Comparison of ENCODE assay signal across 31 cellular contexts in the genomic region with DNA sequence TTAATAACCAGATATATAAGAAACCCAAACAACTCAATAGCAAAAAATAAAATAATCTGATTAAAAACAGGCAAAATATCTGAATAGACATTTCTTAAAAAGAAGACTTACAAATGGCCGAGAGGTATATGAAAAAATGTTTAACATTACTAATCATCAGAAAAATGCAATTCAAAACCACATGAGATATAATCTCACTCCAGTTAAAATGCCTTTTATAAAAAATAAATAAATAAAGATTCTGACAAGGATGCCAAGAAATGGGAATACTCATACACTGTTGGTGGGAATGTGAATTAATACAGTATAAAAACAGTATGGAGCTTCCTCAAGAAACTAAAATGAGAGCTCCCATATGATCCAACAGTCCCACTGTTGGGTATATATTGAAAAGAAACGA. TPM values are rescaled to one million over a fixed set of nuclear protein-coding genes. Genes with fewer than 3 reads are reported as not detected.
"Had no signal": no experiment of that assay in that cellular context is flagged by ENCODE, and none has a peak within 500 bp of the region (broad histone marks: within the 10 kb centered on the region; RNA-seq: fewer than 3 reads in every experiment).

No MANE protein-coding gene starts in this region.

- H3K4me3 ChIP-seq: cardiac muscle cell, SJCRH30 had no signal

- ATAC-seq: activated CD4-positive, CD25-positive, alpha-beta regulatory T cell treated with anti-CD3 and anti-CD28 coated beads, Interleukin-2, amount 50 U/mL, for 24 hours; activated CD8-positive, alpha-beta T cell treated with anti-CD3 and anti-CD28 coated beads for 36 hours; Panc1 had no signal

- DNase-seq: activated CD4-positive, alpha-beta T cell treated with anti-CD3 and anti-CD28 coated beads for 4 hours; activated CD8-positive, alpha-beta memory T cell treated with anti-CD3 and anti-CD28 coated beads, Interleukin-2, amount 50 U/mL, for 4 hours; activated CD8-positive, alpha-beta T cell treated with anti-CD3 and anti-CD28 coated beads for 36 hours; activated effector memory CD4-positive, alpha-beta T cell treated with Interleukin-2 at 50 U/mL for 16 hours; activated naive CD4-positive, alpha-beta T cell treated with Interleukin-2 at 50 U/mL for 16 hours; activated T-cell treated with anti-CD3 and anti-CD28 coated beads, Interleukin-2, amount 50 U/mL, for 1 hour; amygdala; brain microvascular endothelial cell; Kasumi-1; MV-4-11; NCI-H1092 treated with DMSO at 0.1 percent for 48 hours; NCI-H1417 treated with DMSO at 0.1 percent for 48 hours; NCI-H1694; NCI-H2029; NCI-H2107; NCI-H2171 treated with DMSO at 0.1 percent for 48 hours; NCI-H226; NCI-H510A; NCI-H526 treated with DMSO at 0.1 percent for 48 hours; NCI-H82; Right ventricle myocardium superior; SJCRH30 had no signal

- H3K36me3 ChIP-seq: brain microvascular endothelial cell, cardiac muscle cell, SJCRH30 had no signal

- H3K27ac Mint-ChIP-seq: activated CD8-positive, alpha-beta T cell treated with anti-CD3 and anti-CD28 coated beads for 36 hours; activated naive CD8-positive, alpha-beta T cell; activated T-helper 1 cell treated with anti-CD3 and anti-CD28 coated beads, Interleukin-12 subunit alpha, Interleukin-12 subunit beta, Interleukin-2, Interleukin-4 antibody, amounts not matched to agents 30 ng/mL and 10 ng/mL and 1 ng/mL, durations not matched to agents 14 hours and 24 hours and 36 hours; T-helper 1 cell treated with Interleukin-12 subunit alpha and Interleukin-12 subunit beta and Interleukin-4 antibody, amounts not matched to agents 30 μg/mL and 1 μg/mL, for 36 hours had no signal

- H3K27me3 ChIP-seq: brain microvascular endothelial cell, cardiac muscle cell, SJCRH30 had no signal

- H3K27me3 Mint-ChIP-seq: activated CD8-positive, alpha-beta T cell treated with anti-CD3 and anti-CD28 coated beads for 36 hours; activated naive CD8-positive, alpha-beta T cell had no signal

- H3K4me3 Mint-ChIP-seq: activated CD8-positive, alpha-beta T cell treated with anti-CD3 and anti-CD28 coated beads for 36 hours; activated naive CD8-positive, alpha-beta T cell; activated T-helper 1 cell treated with anti-CD3 and anti-CD28 coated beads, Interleukin-12 subunit alpha, Interleukin-12 subunit beta, Interleukin-2, Interleukin-4 antibody, amounts not matched to agents 30 ng/mL and 10 ng/mL and 1 ng/mL, durations not matched to agents 14 hours and 24 hours and 36 hours; T-helper 1 cell treated with Interleukin-12 subunit alpha and Interleukin-12 subunit beta and Interleukin-4 antibody, amounts not matched to agents 30 μg/mL and 1 μg/mL, for 36 hours had no signal

- H3K27ac ChIP-seq: brain microvascular endothelial cell, cardiac muscle cell, RWPE1, SJCRH30 had no signal

RNA-seq across cellular contexts. Expression of a gene that starts 33.9 kb away (rescaled TPM):
- total RNA-seq: activated CD8-positive, alpha-beta T cell treated with anti-CD3 and anti-CD28 coated beads for 36 hours; activated T-helper 1 cell treated with anti-CD3 and anti-CD28 coated beads, Interleukin-12 subunit alpha, Interleukin-12 subunit beta, Interleukin-2, Interleukin-4 antibody, amounts not matched to agents 30 ng/mL and 10 ng/mL and 1 ng/mL, durations not matched to agents 14 hours and 24 hours and 36 hours; MCF 10A; OCI-LY7; Right ventricle myocardium superior; SJCRH30 had no signal

RNA-seq across cellular contexts. Expression of a gene that starts 47.6 kb away (rescaled TPM):
- total RNA-seq: activated CD8-positive, alpha-beta T cell treated with anti-CD3 and anti-CD28 coated beads for 36 hours; activated T-helper 1 cell treated with anti-CD3 and anti-CD28 coated beads, Interleukin-12 subunit alpha, Interleukin-12 subunit beta, Interleukin-2, Interleukin-4 antibody, amounts not matched to agents 30 ng/mL and 10 ng/mL and 1 ng/mL, durations not matched to agents 14 hours and 24 hours and 36 hours; cardiac muscle cell; MCF 10A; OCI-LY7; Right ventricle myocardium superior; SJCRH30 had no signal
